In genomic region chr19:17889609-17890214, GRCh38 we compare ENCODE assay signal across 10 cellular contexts. TPM values are rescaled to one million over a fixed set of nuclear protein-coding genes. Genes with fewer than 3 reads are reported as not detected.
DNase-seq lines count a peak whose midpoint lies in the region; ATAC-seq and TF ChIP-seq lines count a peak whose summit lies in the region.
"Had no signal": no experiment of that assay in that cellular context is flagged by ENCODE, and none has a peak within 500 bp of the region (broad histone marks: within the 10 kb centered on the region; RNA-seq: fewer than 3 reads in every experiment).

No MANE protein-coding gene starts in this region.

- H3K9me3 ChIP-seq in fibroblast of lung (ENCODE audit: control insufficient read depth, insufficient read depth, low read depth, low read length): no peaks in the 10 kb centered on the region

- H2AFZ ChIP-seq in fibroblast of lung (ENCODE audit: low read length): no peak overlapping the region

- H3K4me3 Mint-ChIP-seq in activated naive CD8-positive, alpha-beta T cell treated with anti-CD3 and anti-CD28 coated beads, Interleukin-2, amount 10 ng/mL, durations not matched to agents 7 days and 5 days: no peak overlapping the region
- no peak overlapping the region for H3K4me3 Mint-ChIP-seq in activated naive CD8-positive, alpha-beta T cell treated with anti-CD3 and anti-CD28 coated beads, Interleukin-2, amount 50 U/mL, for 24 hours
- H3K4me3 Mint-ChIP-seq: dendritic cell treated with granulocyte-macrophage colony-stimulating factor and Interleukin-4, amounts not matched to agents 40 ng/mL and 50 ng/mL, for 4 days had no signal

- H3K36me3 Mint-ChIP-seq in activated naive CD8-positive, alpha-beta T cell treated with anti-CD3 and anti-CD28 coated beads, Interleukin-2, amount 10 ng/mL, durations not matched to agents 7 days and 5 days: no peaks in the 10 kb centered on the region
- H3K36me3 Mint-ChIP-seq in activated naive CD8-positive, alpha-beta T cell treated with anti-CD3 and anti-CD28 coated beads, Interleukin-2, amount 50 U/mL, for 24 hours (ENCODE audit: low read depth): no peaks in the 10 kb centered on the region

- no peaks in the 10 kb centered on the region for H3K4me1 ChIP-seq in fibroblast of lung (ENCODE audit: control insufficient read depth, extremely low read depth, insufficient read depth, low read length)

- DNase-seq in activated naive CD8-positive, alpha-beta T cell treated with anti-CD3 and anti-CD28 coated beads, Interleukin-2, amount 10 ng/mL, durations not matched to agents 7 days and 5 days: no peak
- no peak for DNase-seq in activated naive CD8-positive, alpha-beta T cell treated with anti-CD3 and anti-CD28 coated beads, Interleukin-2, amount 50 U/mL, for 24 hours
- peak; percentile 45 to 46 for DNase-seq in fibroblast of lung (ENCODE audit: low read depth in 2 of 2)
- DNase-seq in stimulated activated CD8-positive, alpha-beta memory T cell treated with anti-CD3 and anti-CD28 coated beads, Interleukin-4, amount 100 ng/mL, for 48 hours: peak; percentile 36
- no peak for DNase-seq in NCI-H1417 treated with DMSO at 0.1 percent for 48 hours (lab: John Stamatoyannopoulos, UW)
- DNase-seq in activated CD8-positive, alpha-beta memory T cell treated with anti-CD3 and anti-CD28 coated beads, Interleukin-2, amount 50 U/mL, for 4 hours: no peak

- H3K4me1 Mint-ChIP-seq in activated naive CD8-positive, alpha-beta T cell treated with anti-CD3 and anti-CD28 coated beads, Interleukin-2, amount 10 ng/mL, durations not matched to agents 7 days and 5 days: peaks cover 1% of the 10 kb centered on the region
- H3K4me1 Mint-ChIP-seq in activated naive CD8-positive, alpha-beta T cell treated with anti-CD3 and anti-CD28 coated beads, Interleukin-2, amount 50 U/mL, for 24 hours: peaks cover 3% of the 10 kb centered on the region

- TF ChIP-seq CTCF in fibroblast of lung (conservative IDR thresholded peaks at IDR 0.05 in 1 of 2, IDR thresholded peaks at IDR 0.05 in 1 of 2; ENCODE audit: low read depth in 1 of 2, low read length in 2 of 2): no peak

- H3K27ac ChIP-seq in fibroblast of lung (ENCODE audit: insufficient read depth, low read length): no peak overlapping the region

- no peak overlapping the region for H3K27ac Mint-ChIP-seq in activated naive CD8-positive, alpha-beta T cell treated with anti-CD3 and anti-CD28 coated beads, Interleukin-2, amount 10 ng/mL, durations not matched to agents 7 days and 5 days
- no peak overlapping the region for H3K27ac Mint-ChIP-seq in activated naive CD8-positive, alpha-beta T cell treated with anti-CD3 and anti-CD28 coated beads, Interleukin-2, amount 50 U/mL, for 24 hours
- H3K27ac Mint-ChIP-seq: dendritic cell treated with granulocyte-macrophage colony-stimulating factor and Interleukin-4, amounts not matched to agents 40 ng/mL and 50 ng/mL, for 4 days had no signal

- no peak overlapping the region for H3K9ac ChIP-seq in fibroblast of lung (ENCODE audit: insufficient read depth, low read length)

- no peaks in the 10 kb centered on the region for H3K79me2 ChIP-seq in fibroblast of lung (ENCODE audit: control insufficient read depth, insufficient read depth, low read length)

- no peaks in the 10 kb centered on the region for H3K9me3 Mint-ChIP-seq in activated naive CD8-positive, alpha-beta T cell treated with anti-CD3 and anti-CD28 coated beads, Interleukin-2, amount 10 ng/mL, durations not matched to agents 7 days and 5 days
- no peaks in the 10 kb centered on the region for H3K9me3 Mint-ChIP-seq in activated naive CD8-positive, alpha-beta T cell treated with anti-CD3 and anti-CD28 coated beads, Interleukin-2, amount 50 U/mL, for 24 hours
- H3K9me3 Mint-ChIP-seq: dendritic cell treated with granulocyte-macrophage colony-stimulating factor and Interleukin-4, amounts not matched to agents 40 ng/mL and 50 ng/mL, for 4 days had no signal

- H4K20me1 ChIP-seq in fibroblast of lung (ENCODE audit: control insufficient read depth, extremely low read depth, insufficient read depth, low read length): no peaks in the 10 kb centered on the region

- no peaks in the 10 kb centered on the region for H3K27me3 Mint-ChIP-seq in activated naive CD8-positive, alpha-beta T cell treated with anti-CD3 and anti-CD28 coated beads, Interleukin-2, amount 10 ng/mL, durations not matched to agents 7 days and 5 days
- H3K27me3 Mint-ChIP-seq in activated naive CD8-positive, alpha-beta T cell treated with anti-CD3 and anti-CD28 coated beads, Interleukin-2, amount 50 U/mL, for 24 hours: no peaks in the 10 kb centered on the region

- H3K27me3 ChIP-seq in fibroblast of lung (ENCODE audit: control insufficient read depth, insufficient read depth, low read length): no peaks in the 10 kb centered on the region

- POLR2A ChIA-PET in activated naive CD8-positive, alpha-beta T cell treated with anti-CD3 and anti-CD28 coated beads, Interleukin-2, amount 10 ng/mL, durations not matched to agents 7 days and 5 days (lab: Charles Lee): interaction anchor here (0.7 kb wide), 1 partner anchor 40 kb away, joined by 3 read pairs; no protein-coding TSS in a partner anchor

- H3K4me3 ChIP-seq in fibroblast of lung (replicated peaks in 1 of 4; ENCODE audit: control extremely low read depth in 1 of 4, insufficient read depth in 1 of 4, low read depth in 3 of 4, low read length in 4 of 4): no peak overlapping the region

- no peak overlapping the region for H3K4me2 ChIP-seq in fibroblast of lung (ENCODE audit: extremely low read depth, insufficient read depth, low read length)

- ATAC-seq in activated naive CD8-positive, alpha-beta T cell treated with anti-CD3 and anti-CD28 coated beads, Interleukin-2, amount 10 ng/mL, durations not matched to agents 7 days and 5 days (ENCODE audit: low read depth): peak; percentile 47
- ATAC-seq in activated naive CD8-positive, alpha-beta T cell treated with anti-CD3 and anti-CD28 coated beads, Interleukin-2, amount 50 U/mL, for 24 hours: no peak
- ATAC-seq in SK-N-SH treated with all-trans-retinoic acid at 6 μM for 48 hours (peak; percentile 87), GM21619 (IDR thresholded peaks at IDR 0.05; ENCODE audit: unreplicated experiment) (no peak)

- no peaks in the 10 kb centered on the region for H3K36me3 ChIP-seq in fibroblast of lung (ENCODE audit: control insufficient read depth, insufficient read depth, low read length)

TF ChIP-seq in SK-N-SH treated with all-trans-retinoic acid at 6 μM for 48 hours, 23 proteins besides CTCF, POLR2A, EP300 and RAD21 (continues in another document):
- no peak for TF ChIP-seq TCF4 (CRISPR knock-in tag; IDR thresholded peaks at IDR 0.05; ENCODE audit: borderline replicate concordance)
- no peak for TF ChIP-seq CSRNP3 (CRISPR knock-in tag; IDR thresholded peaks at IDR 0.05)
- no peak for TF ChIP-seq PPARA (CRISPR knock-in tag; IDR thresholded peaks at IDR 0.05; ENCODE audit: borderline replicate concordance)
- TF ChIP-seq ESRRG (CRISPR knock-in tag; IDR thresholded peaks at IDR 0.05): no peak
- TF ChIP-seq OSR1 (CRISPR knock-in tag; IDR thresholded peaks at IDR 0.05): no peak
- no peak for TF ChIP-seq ZNF8 (CRISPR knock-in tag; IDR thresholded peaks at IDR 0.05)
- no peak for TF ChIP-seq ZNF70 (CRISPR knock-in tag; IDR thresholded peaks at IDR 0.05)
- no peak for TF ChIP-seq GLIS3 (CRISPR knock-in tag; IDR thresholded peaks at IDR 0.05)

RNA-seq across cellular contexts. Expression of gene SLC5A5, which starts 18.0 kb away (rescaled TPM):
- 1 to 10 TPM; 1.8 to 2.2 TPM for total RNA-seq in activated naive CD8-positive, alpha-beta T cell treated with anti-CD3 and anti-CD28 coated beads, Interleukin-2, amount 10 ng/mL, durations not matched to agents 7 days and 5 days
- total RNA-seq in fibroblast of lung: not detected in 2 replicates
- polyA plus RNA-seq in fibroblast of lung: not detected in 2 replicates
- 0.03 TPM in 1 of 2 replicates, not detected in the other for polyA plus RNA-seq in fibroblast of lung (2012)
- polyA minus RNA-seq in fibroblast of lung (ENCODE audit: low replicate concordance): not detected in 2 replicates
- polyA plus RNA-seq: BJ had no signal

RNA-seq across cellular contexts. Expression of gene RPL18A, which starts 30.0 kb away (rescaled TPM):
- total RNA-seq in activated naive CD8-positive, alpha-beta T cell treated with anti-CD3 and anti-CD28 coated beads, Interleukin-2, amount 10 ng/mL, durations not matched to agents 7 days and 5 days: 1,000 to 10,000 TPM; 2,260 to 2,272 TPM
- total RNA-seq in fibroblast of lung: 1,148 and 1,427 TPM in 2 replicates
- 891 and 971 TPM in 2 replicates for polyA plus RNA-seq in fibroblast of lung
- 1,793 and 1,913 TPM in 2 replicates for polyA plus RNA-seq in fibroblast of lung (2012)
- 262 and 330 TPM in 2 replicates for polyA minus RNA-seq in fibroblast of lung (ENCODE audit: low replicate concordance)

RNA-seq across cellular contexts. Expression of gene JAK3, which starts 41.9 kb away (rescaled TPM):
- 100 to 1,000 TPM; 119 to 122 TPM for total RNA-seq in activated naive CD8-positive, alpha-beta T cell treated with anti-CD3 and anti-CD28 coated beads, Interleukin-2, amount 10 ng/mL, durations not matched to agents 7 days and 5 days
- 1.2 and 1.3 TPM in 2 replicates for total RNA-seq in fibroblast of lung
- polyA plus RNA-seq in fibroblast of lung: 0.26 and 1.1 TPM in 2 replicates
- 0.46 and 1.2 TPM in 2 replicates for polyA plus RNA-seq in fibroblast of lung (2012)
- polyA minus RNA-seq in fibroblast of lung (ENCODE audit: low replicate concordance): 2.9 and 6.4 TPM in 2 replicates

RNA-seq across cellular contexts. Expression of gene CCDC124, which starts 43.1 kb away (rescaled TPM):
- total RNA-seq in activated naive CD8-positive, alpha-beta T cell treated with anti-CD3 and anti-CD28 coated beads, Interleukin-2, amount 10 ng/mL, durations not matched to agents 7 days and 5 days: 10 to 100 TPM; 54.2 to 56.4 TPM
- total RNA-seq in fibroblast of lung: 31.1 and 37.2 TPM in 2 replicates
- polyA plus RNA-seq in fibroblast of lung: 44.3 and 54.0 TPM in 2 replicates
- 90.0 and 127 TPM in 2 replicates for polyA plus RNA-seq in fibroblast of lung (2012)
- 3.0 and 11.0 TPM in 2 replicates for polyA minus RNA-seq in fibroblast of lung (ENCODE audit: low replicate concordance)

Comparison
In these comparisons a context has a peak if more than half of its experiments do, and no peak if none do; other contexts are left out.
1. ATAC-seq: peak in activated naive CD8-positive, alpha-beta T cell treated with anti-CD3 and anti-CD28 coated beads, Interleukin-2, amount 10 ng/mL, durations not matched to agents 7 days and 5 days (single experiment) and SK-N-SH treated with all-trans-retinoic acid at 6 μM for 48 hours (single experiment); none in activated naive CD8-positive, alpha-beta T cell treated with anti-CD3 and anti-CD28 coated beads, Interleukin-2, amount 50 U/mL, for 24 hours (single experiment) and GM21619 (single experiment).
2. DNase-seq: peak in fibroblast of lung (2 of 2) and stimulated activated CD8-positive, alpha-beta memory T cell treated with anti-CD3 and anti-CD28 coated beads, Interleukin-4, amount 100 ng/mL, for 48 hours (single experiment); none in activated naive CD8-positive, alpha-beta T cell treated with anti-CD3 and anti-CD28 coated beads, Interleukin-2, amount 10 ng/mL, durations not matched to agents 7 days and 5 days (single experiment), activated naive CD8-positive, alpha-beta T cell treated with anti-CD3 and anti-CD28 coated beads, Interleukin-2, amount 50 U/mL, for 24 hours (single experiment), NCI-H1417 treated with DMSO at 0.1 percent for 48 hours (single experiment) and activated CD8-positive, alpha-beta memory T cell treated with anti-CD3 and anti-CD28 coated beads, Interleukin-2, amount 50 U/mL, for 4 hours (single experiment).
3. RNA of gene JAK3, which starts 41.9 kb away (total RNA-seq): 119 to 122 TPM in activated naive CD8-positive, alpha-beta T cell treated with anti-CD3 and anti-CD28 coated beads, Interleukin-2, amount 10 ng/mL, durations not matched to agents 7 days and 5 days; 1.2 to 1.3 TPM in fibroblast of lung; every median in the first group is over 10 times any median in the second.